ENCODE assay signal across 1 cellular context in genomic region chr5:177516601-177517568, GRCh38.
TF ChIP-seq lines count a peak whose summit lies in the region.

DDX41 (minus strand) TSS chr5:177516961; CDS start chr5:177516945, 16 bp downstream.

TF ChIP-seq in HepG2, 621 proteins besides CTCF, POLR2A, EP300 and RAD21 (continued from another document):
- TF ChIP-seq PRDM10 (CRISPR knock-in tag; IDR thresholded peaks at IDR 0.05; ENCODE audit: low read depth) (peak; percentile 92), ZBTB3 (CRISPR knock-in tag; IDR thresholded peaks at IDR 0.05; ENCODE audit: borderline replicate concordance, low read depth) (0 out of 2 replicates have a peak, but pooled peaks have one; percentile 71), NR2C2 (CRISPR knock-in tag; IDR thresholded peaks at IDR 0.05; ENCODE audit: borderline replicate concordance) (peak; percentile 97), ARHGAP35 (CRISPR knock-in tag; IDR thresholded peaks at IDR 0.05; ENCODE audit: borderline replicate concordance) (peak; percentile 68; the same call in 1 of the 2 replicates), TCF7L2 (IDR thresholded peaks at IDR 0.05; ENCODE audit: low read depth, low read length) (no peak), KLF12 (CRISPR knock-in tag; IDR thresholded peaks at IDR 0.05; ENCODE audit: borderline replicate concordance) (peak; percentile 71; the same call in 1 of the 2 replicates), DDIT3 (CRISPR knock-in tag; IDR thresholded peaks at IDR 0.05) (no peak), ZSCAN31 (CRISPR knock-in tag; IDR thresholded peaks at IDR 0.05; ENCODE audit: low read depth) (peak; percentile 94)
TF ChIP-seq in HepG2: peak in this region for 367.
